Comparison of ENCODE assay signal across 1 cellular context in the genomic region with DNA sequence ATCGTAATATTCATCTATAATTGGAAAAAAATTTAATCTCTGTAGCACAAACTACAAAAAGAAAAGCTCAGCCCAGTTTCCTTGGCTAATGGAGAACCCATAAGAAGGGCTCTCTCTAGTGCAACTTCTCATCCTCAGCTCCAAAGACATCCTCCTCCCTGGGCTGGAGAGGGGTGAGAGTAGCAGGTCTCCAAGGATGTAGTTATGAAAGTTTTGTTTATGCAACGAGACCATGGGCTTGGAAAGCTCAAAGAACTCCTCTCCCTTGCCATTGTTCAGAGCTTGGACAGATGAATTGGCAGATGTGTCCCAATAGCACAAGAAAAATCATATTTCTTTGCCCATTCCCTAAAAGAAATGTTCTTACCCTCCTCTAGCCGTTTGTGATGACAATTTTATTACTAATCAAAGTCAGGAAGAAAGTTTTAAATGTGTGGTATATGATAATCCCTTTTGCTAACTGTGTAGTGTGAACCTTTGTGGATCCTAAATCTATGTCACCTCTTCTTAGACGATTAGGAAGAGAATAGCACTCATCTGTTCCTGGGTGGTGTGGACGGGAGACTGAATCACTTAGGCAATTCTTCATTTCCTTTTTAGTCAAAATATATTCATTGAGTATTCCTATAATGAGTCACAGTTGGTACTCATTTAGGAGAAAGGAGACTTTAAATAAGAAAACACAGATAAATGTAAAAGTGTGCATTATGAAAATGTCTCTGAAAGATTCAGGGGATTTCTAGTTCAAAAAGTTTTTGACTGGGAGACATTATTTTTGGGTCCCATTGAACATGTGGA.
A peak's percentile ranks its signal among the peaks of the same experiment; 100 is the strongest.
TF ChIP-seq lines count a peak whose summit lies in the region.

No MANE protein-coding gene starts in this region.

TF ChIP-seq in endothelial cell of umbilical vein, 7 proteins besides CTCF, POLR2A, EP300 and RAD21:
- TF ChIP-seq MYC (IDR thresholded peaks at IDR 0.05; ENCODE audit: low read depth, low read length) = no peak
- peak; percentile 73 for TF ChIP-seq FOS (IDR thresholded peaks at IDR 0.05; ENCODE audit: borderline replicate concordance, insufficient read depth, low read length)
